8 cellular contexts compared by ENCODE assay signal in the genomic region with DNA sequence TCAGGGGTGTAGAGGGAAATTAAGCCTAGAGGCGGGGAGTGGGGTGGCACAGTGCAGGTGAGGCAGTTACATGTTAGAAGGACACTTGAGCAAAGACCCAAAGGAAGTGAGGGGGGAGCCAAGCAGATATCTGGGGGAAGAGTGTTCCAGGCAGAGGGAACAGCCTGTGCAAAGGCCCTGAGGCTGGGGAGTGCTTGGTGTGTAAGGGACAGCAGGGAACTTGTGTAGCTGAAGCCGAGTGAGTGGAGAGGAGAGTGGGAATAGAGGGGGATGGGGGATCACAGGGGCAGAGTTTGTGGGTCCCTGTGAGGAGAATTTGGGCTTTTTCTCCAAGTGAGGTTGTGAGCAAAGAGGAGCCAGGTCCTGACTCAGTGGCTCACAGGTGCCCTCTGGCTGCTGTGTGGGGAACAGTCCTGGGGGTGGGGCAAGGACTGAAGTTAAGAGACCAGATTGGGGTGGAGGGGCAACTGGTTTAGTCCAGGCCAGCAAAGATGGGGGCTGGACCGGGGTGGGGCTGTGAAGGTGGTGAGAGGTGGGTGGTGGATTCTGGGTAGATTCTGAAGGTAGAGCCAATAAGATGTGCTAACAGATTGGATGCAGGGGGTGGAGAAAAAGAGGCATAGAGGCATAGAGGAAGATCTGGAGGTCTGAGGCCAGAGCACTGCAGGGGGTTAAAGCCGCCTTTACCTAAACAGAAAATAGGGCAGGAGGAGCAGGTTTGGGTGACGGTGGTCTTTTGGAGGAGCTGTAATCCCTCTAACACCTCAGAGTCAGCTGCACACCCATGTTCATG.
DNase-seq lines count a peak whose midpoint lies in the region; ATAC-seq, FAIRE-seq and TF ChIP-seq lines count a peak whose summit lies in the region.

No MANE protein-coding gene starts in this region.

- no peaks in the 10 kb centered on the region for H3K4me1 ChIP-seq in small intestine (ENCODE audit: control insufficient read depth in 2 of 2, insufficient read depth in 1 of 2, low read depth in 1 of 2, low read length in 1 of 2)

- WGBS in small intestine, 3 donors, result 61 to 78% (median 73%) methylated on average over 5 of the region's 5 CpGs

- peak; percentile 95 for TF ChIP-seq CTCF in foreskin fibroblast (IDR thresholded peaks at IDR 0.05; ENCODE audit: low read depth, low read length)

- DNase-seq in NCI-H524 (lab: John Stamatoyannopoulos, UW) (peak; percentile 43 to 48), NCI-H524 treated with DMSO at 0.1 percent for 48 hours (lab: John Stamatoyannopoulos, UW) (no peak), NOMO-1 treated with DMSO at 0.1 percent for 48 hours (lab: John Stamatoyannopoulos, UW; ENCODE audit: unreplicated experiment) (peak; percentile 42), activated T-cell treated with anti-CD3 and anti-CD28 coated beads for 48 hours (ENCODE audit: low read depth) (peak; percentile 37), foreskin fibroblast (peak; percentile 31 to 78), small intestine (peak; percentile 35), NCI-H2107 (lab: John Stamatoyannopoulos, UW) (no peak)

- no peak for ATAC-seq in GM21723 (IDR thresholded peaks at IDR 0.05; ENCODE audit: unreplicated experiment)

- H3K27me3 ChIP-seq in small intestine (ENCODE audit: control insufficient read depth in 2 of 2, insufficient read depth in 2 of 2, low read length in 2 of 2), result no peaks in the 10 kb centered on the region

- FAIRE-seq in small intestine (lab: Jason Lieb, UNC), result no peak

- H3K9me3 ChIP-seq in small intestine (ENCODE audit: control insufficient read depth, low read depth), result no peaks in the 10 kb centered on the region

- H3K27ac ChIP-seq in small intestine (ENCODE audit: low read depth in 1 of 2, low read length in 1 of 2), result no peak overlapping the region

- no peaks in the 10 kb centered on the region for H3K36me3 ChIP-seq in small intestine (ENCODE audit: control insufficient read depth in 2 of 2, insufficient read depth in 2 of 2, low read length in 2 of 2)

- H3K4me3 ChIP-seq in foreskin fibroblast (ENCODE audit: low read depth in 1 of 2, low read length in 2 of 2) (no peak overlapping the region), small intestine (ENCODE audit: low read depth in 1 of 2, low read length in 2 of 2) (no peak overlapping the region)

Comparison
In these comparisons a context has a peak if more than half of its experiments do, and no peak if none do; other contexts are left out.
1. DNase-seq: peak in NCI-H524 (2 of 2), NOMO-1 treated with DMSO at 0.1 percent for 48 hours (single experiment), activated T-cell treated with anti-CD3 and anti-CD28 coated beads for 48 hours (single experiment), foreskin fibroblast (2 of 2) and small intestine (single experiment); none in NCI-H524 treated with DMSO at 0.1 percent for 48 hours (single experiment) and NCI-H2107 (single experiment).